17 cellular contexts compared by ENCODE assay signal in the genomic region with DNA sequence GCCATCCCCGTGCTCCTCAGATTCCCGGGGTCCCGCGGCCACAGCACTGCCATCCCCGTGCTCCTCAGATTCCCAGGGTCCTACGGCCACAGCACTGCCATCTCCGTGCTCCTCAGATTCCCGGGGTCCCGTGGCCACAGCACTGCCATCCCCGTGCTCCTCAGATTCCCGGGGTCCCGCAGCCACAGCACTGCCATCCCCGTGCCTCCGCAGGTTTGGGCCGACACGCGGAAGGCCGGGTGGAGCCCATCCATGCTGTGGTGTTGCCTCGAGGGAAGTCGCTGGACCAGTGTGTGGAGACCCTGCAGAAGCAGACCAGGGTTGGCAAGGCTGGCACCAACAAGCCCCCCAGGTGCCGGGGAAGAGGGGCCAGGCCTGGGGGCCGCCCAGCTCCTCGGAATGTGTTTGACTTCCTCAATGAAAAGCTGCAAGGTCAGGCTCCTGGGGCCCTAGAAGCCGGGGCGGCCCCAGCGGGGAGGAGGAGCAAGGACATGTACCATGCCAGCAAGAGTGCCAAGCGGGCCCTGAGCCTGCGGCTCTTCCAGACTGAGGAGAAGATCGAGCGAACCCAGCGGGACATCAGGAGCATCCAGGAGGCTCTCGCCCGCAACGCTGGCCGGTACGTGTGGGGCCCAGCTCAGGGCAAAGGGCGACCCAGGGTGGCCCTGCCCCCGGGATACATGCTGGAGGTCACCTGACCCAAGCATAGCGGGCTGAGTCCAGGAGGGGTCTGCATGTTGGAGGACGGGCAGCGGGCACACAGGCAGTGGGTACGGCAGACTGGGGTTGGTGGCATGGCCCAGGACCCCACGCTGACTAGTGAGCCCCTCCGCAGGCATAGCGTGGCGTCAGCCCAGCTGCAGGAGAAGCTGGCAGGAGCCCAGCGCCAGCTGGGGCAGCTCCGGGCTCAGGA. TPM values are rescaled to one million over a fixed set of nuclear protein-coding genes. Genes with fewer than 3 reads are reported as not detected.
DNase-seq lines count a peak whose midpoint lies in the region; ATAC-seq, FAIRE-seq and TF ChIP-seq lines count a peak whose summit lies in the region.
"Had no signal": no experiment of that assay in that cellular context is flagged by ENCODE, and none has a peak within 500 bp of the region (broad histone marks: within the 10 kb centered on the region; RNA-seq: fewer than 3 reads in every experiment).

No MANE protein-coding gene starts in this region.

- intact Hi-C loops in cardiac septum (cut with DNase I), result loop anchor here (5.0 kb wide), 1 partner anchor 38 kb away; a partner anchor contains a TSS
- intact Hi-C loops in Right ventricle myocardium inferior (cut with DNase I), result no loop called here
- intact Hi-C loops in PC-3 (cut with micrococcal nuclease), result no loop called here
- intact Hi-C loops in kidney (cut with DNase I), result no loop called here
- intact Hi-C loops in aorta (cut with DNase I), result no loop called here

- no peaks in the 10 kb centered on the region for H3K9me2 ChIP-seq in PC-3 (replicated peaks; ENCODE audit: low read length)

- H3K27ac ChIP-seq in PC-3 (ENCODE audit: low read length) (no peak overlapping the region), kidney (ENCODE audit: low read depth in 2 of 2, low read length in 2 of 2) (no peak overlapping the region), aorta (ENCODE audit: low read depth in 1 of 2, low read length in 2 of 2) (no peak overlapping the region)
- H3K27ac ChIP-seq: brain microvascular endothelial cell, SK-N-MC, vagina had no signal

- H3K4me1 ChIP-seq in PC-3 (ENCODE audit: insufficient read depth, low read length), result no peaks in the 10 kb centered on the region
- H3K4me1 ChIP-seq in kidney (ENCODE audit: control insufficient read depth in 1 of 2, insufficient read depth in 1 of 2, low read depth in 1 of 2, low read length in 2 of 2), result peaks cover 0 to 13% of the 10 kb centered on the region in 2 donors
- no peaks in the 10 kb centered on the region for H3K4me1 ChIP-seq in aorta (ENCODE audit: control insufficient read depth in 1 of 2, insufficient read depth in 2 of 2, low read length in 2 of 2)

- POLR2A ChIA-PET in PC-3 (lab: Charles Lee; ENCODE audit: unreplicated experiment), result no interaction called here

- no peak for FAIRE-seq in kidney (lab: Jason Lieb, UNC)
- FAIRE-seq: endometrium had no signal

- H3K9me3 ChIP-seq in PC-3 (ENCODE audit: low read length), result no peaks in the 10 kb centered on the region
- no peaks in the 10 kb centered on the region for H3K9me3 ChIP-seq in kidney (ENCODE audit: control insufficient read depth in 1 of 2, low read length in 2 of 2)
- H3K9me3 ChIP-seq in aorta (ENCODE audit: control insufficient read depth, low read length), result no peaks in the 10 kb centered on the region
- H3K9me3 ChIP-seq: BE2C, vagina had no signal

- TSS peak; percentile 34 for BruUV-seq in PC-3 (replicated peaks; lab: Mats Ljungman, UMichigan)

- no peak for TF ChIP-seq CTCF in PC-3 (conservative IDR thresholded peaks at IDR 0.05; ENCODE audit: low read depth, low read length)
- TF ChIP-seq CTCF in kidney (IDR thresholded peaks at IDR 0.05; ENCODE audit: borderline replicate concordance, extremely low read depth, insufficient read depth), result no peak

- CTCF ChIA-PET in PC-3 (lab: Charles Lee), result interaction anchor here (0.7 kb wide), 1 partner anchor 31 kb away, joined by 3 read pairs; no protein-coding TSS in a partner anchor

- WGBS in aorta, 2 donors, result 92% methylated on average over 44 to 48 of the region's 48 CpGs

- H3K79me2 ChIP-seq in PC-3 (ENCODE audit: low read length), result peaks cover 7% of the 10 kb centered on the region; the same call in 1 of the 2 replicates

- peak; percentile 66 for DNase-seq in cardiac septum (ENCODE audit: low spot score)
- DNase-seq in Right ventricle myocardium inferior (ENCODE audit: missing footprints), result no peak
- no peak for DNase-seq in PC-3
- peak; percentile 78 for DNase-seq in kidney
- peak; percentile 54 to 67 for DNase-seq in aorta
- no peak for DNase-seq in iPS-NIHi7 (ENCODE audit: extremely low spot score)
- DNase-seq in cortex of kidney (lab: John Stamatoyannopoulos, UW), result no peak
- DNase-seq in HK-2 (ENCODE audit: unreplicated experiment), result no peak
- DNase-seq: BE2C; brain microvascular endothelial cell; IMR-90; NCI-H2081 treated with DMSO at 0.1 percent for 48 hours; stimulated activated naive B cell treated with anti-CD40 and anti-IgM and Interleukin-4, amounts not matched to agents 10 μg/mL and 1 μg/mL and 100 μg/mL, for 72 hours had no signal

- no peak overlapping the region for H3K4me2 ChIP-seq in PC-3 (ENCODE audit: low read length)

- H3K4me3 ChIP-seq in PC-3 (ENCODE audit: low read length) (no peak overlapping the region), kidney (ENCODE audit: low read length in 2 of 2) (peak overlapping the region in 1 of 2 donors; percentile 64), aorta (ENCODE audit: low read length in 2 of 2) (no peak overlapping the region)
- H3K4me3 ChIP-seq: SK-N-MC, vagina had no signal

- H3F3A ChIP-seq in PC-3 (ENCODE audit: low read length, unreplicated experiment), result no peaks in the 10 kb centered on the region

- H3K36me3 ChIP-seq in PC-3 (ENCODE audit: low read depth, low read length) (no peaks in the 10 kb centered on the region; the same call in 1 of the 2 replicates), kidney (ENCODE audit: control insufficient read depth in 1 of 2, insufficient read depth in 2 of 2, low read length in 2 of 2) (peaks cover 4 to 6% of the 10 kb centered on the region in 2 donors), aorta (ENCODE audit: control insufficient read depth in 1 of 2, insufficient read depth in 2 of 2, low read length in 1 of 2) (no peaks in the 10 kb centered on the region)

- H3K27me3 ChIP-seq in PC-3 (ENCODE audit: low read length), result no peaks in the 10 kb centered on the region
- H3K27me3 ChIP-seq in aorta (ENCODE audit: control insufficient read depth in 1 of 2, insufficient read depth in 2 of 2, low read length in 1 of 2), result no peaks in the 10 kb centered on the region
- H3K27me3 ChIP-seq: brain microvascular endothelial cell, vagina had no signal

- ATAC-seq in Right ventricle myocardium inferior (no peak), PC-3 (no peak), aorta (ENCODE audit: low FRiP score) (no peak)

- H2AFZ ChIP-seq in PC-3 (ENCODE audit: low read length), result no peak overlapping the region

- no peaks in the 10 kb centered on the region for H4K20me1 ChIP-seq in PC-3 (ENCODE audit: low read length)

- no peak overlapping the region for H3K9ac ChIP-seq in PC-3 (ENCODE audit: low read length)
- no peak overlapping the region for H3K9ac ChIP-seq in kidney (ENCODE audit: low read length in 2 of 2)

RNA-seq across cellular contexts. Expression of a gene that starts 1.3 kb away (rescaled TPM):
- total RNA-seq in cardiac septum, result 5.0 TPM
- 1.6 TPM for total RNA-seq in Right ventricle myocardium inferior
- total RNA-seq in PC-3 (2014; rRNA removed), result 17.3 and 18.6 TPM in 2 replicates
- 12.1 TPM for total RNA-seq in kidney
- polyA plus RNA-seq in kidney (ENCODE audit: insufficient read depth, low read depth, low replicate concordance), result 114 TPM
- 1 to 10 TPM; 6.5 to 7.4 TPM for total RNA-seq in aorta
- polyA plus RNA-seq in aorta, result 10 to 100 TPM in 1 of 2 donors, 1 to 10 TPM in 1; 9.9 to 57.6 TPM

RNA-seq across cellular contexts. Expression of a gene that starts 4.4 kb away (rescaled TPM):
- 67.8 TPM for total RNA-seq in cardiac septum
- total RNA-seq in Right ventricle myocardium inferior, result 97.4 TPM
- 116 TPM in 2 replicates for total RNA-seq in PC-3 (2014; rRNA removed)
- 154 TPM for total RNA-seq in kidney
- 171 TPM for polyA plus RNA-seq in kidney (ENCODE audit: insufficient read depth, low read depth, low replicate concordance)
- total RNA-seq in aorta, result 10 to 100 TPM; 49.9 to 72.4 TPM
- polyA plus RNA-seq in aorta, result 10 to 100 TPM; 24.7 to 86.7 TPM

RNA-seq across cellular contexts. Expression of a gene that starts 27.4 kb away (rescaled TPM):
- 16.7 TPM for total RNA-seq in cardiac septum
- total RNA-seq in Right ventricle myocardium inferior, result 15.1 TPM
- 37.9 and 56.8 TPM in 2 replicates for total RNA-seq in PC-3 (2014; rRNA removed)
- 30.5 TPM for total RNA-seq in kidney
- polyA plus RNA-seq in kidney (ENCODE audit: insufficient read depth, low read depth, low replicate concordance), result 39.6 TPM
- total RNA-seq in aorta, result 10 to 100 TPM; 20.8 to 28.6 TPM
- 10 to 100 TPM; 22.5 to 49.5 TPM for polyA plus RNA-seq in aorta

RNA-seq across cellular contexts. Expression of a gene that starts 27.4 kb away (rescaled TPM):
- total RNA-seq in cardiac septum (40.3 TPM), Right ventricle myocardium inferior (34.2 TPM), PC-3 (2014; rRNA removed) (71.2 and 73.5 TPM in 2 replicates), kidney (71.2 TPM), aorta (10 to 100 TPM; 46.3 to 51.7 TPM)
- polyA plus RNA-seq in kidney (ENCODE audit: insufficient read depth, low read depth, low replicate concordance) (60.6 TPM), aorta (10 to 100 TPM; 28.9 to 76.2 TPM)

RNA-seq across cellular contexts. Expression of a gene that starts 38.8 kb away (rescaled TPM):
- total RNA-seq in cardiac septum, result not detected
- 1.0 TPM for total RNA-seq in Right ventricle myocardium inferior
- total RNA-seq in PC-3 (2014; rRNA removed), result 41.6 and 59.0 TPM in 2 replicates
- 64.5 TPM for total RNA-seq in kidney
- polyA plus RNA-seq in kidney (ENCODE audit: insufficient read depth, low read depth, low replicate concordance), result 2.4 TPM
- 10 to 100 TPM in 1 of 2 donors, 1 to 10 TPM in 1; 5.9 to 11.5 TPM for total RNA-seq in aorta
- polyA plus RNA-seq in aorta, result 10 to 100 TPM in 1 of 2 donors, 1 to 10 TPM in 1; 2.1 to 73.9 TPM
- total RNA-seq: activated B cell treated with CpG ODN at 0.5 μM for 24 hours had no signal

Comparison
In these comparisons a context has a peak if more than half of its experiments do, and no peak if none do; other contexts are left out.
1. DNase-seq: peak in cardiac septum (single experiment), kidney (single experiment) and aorta (2 of 2); none in Right ventricle myocardium inferior (single experiment), PC-3 (single experiment), iPS-NIHi7 (single experiment), cortex of kidney (single experiment) and HK-2 (single experiment).